ENCODE assay signal across 1 cellular context in the genomic region with DNA sequence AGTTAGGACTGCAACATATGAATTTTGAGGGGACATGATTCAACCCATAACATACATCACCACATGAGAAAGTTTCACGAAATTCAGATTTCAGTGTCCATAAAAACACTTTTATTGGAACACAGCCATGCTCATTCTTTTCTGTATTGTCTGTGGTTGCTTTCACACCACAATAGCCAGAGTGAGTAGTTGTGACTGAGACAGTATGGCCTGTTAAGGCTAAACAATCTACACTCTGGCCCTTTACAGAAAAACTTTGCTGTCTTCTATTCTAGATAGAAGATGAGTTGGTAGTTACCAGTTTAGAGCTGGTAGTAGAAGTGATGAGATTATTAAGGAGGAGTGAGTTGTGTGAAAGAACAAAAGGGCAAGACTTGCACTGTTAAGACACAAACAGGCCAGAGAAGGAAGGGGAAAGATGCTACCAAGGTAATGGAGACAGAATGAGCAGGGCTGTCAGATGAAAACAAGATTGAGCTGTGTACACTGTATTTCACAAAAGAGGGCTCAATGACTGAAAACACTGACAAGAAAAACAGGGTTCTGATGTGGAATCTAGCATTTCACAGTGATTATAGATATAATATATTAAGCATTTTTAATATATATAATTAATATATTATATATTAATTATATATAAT.
TF ChIP-seq lines count a peak whose summit lies in the region.

No MANE protein-coding gene starts in this region.

TF ChIP-seq in H1, 55 proteins besides CTCF, POLR2A, EP300 and RAD21:
- no peak for TF ChIP-seq TEAD4 (IDR thresholded peaks at IDR 0.05; ENCODE audit: low read depth, low read length)
- no peak for TF ChIP-seq TAF1 (IDR thresholded peaks at IDR 0.05; ENCODE audit: low read depth, low read length)
- TF ChIP-seq, protein P1, sequence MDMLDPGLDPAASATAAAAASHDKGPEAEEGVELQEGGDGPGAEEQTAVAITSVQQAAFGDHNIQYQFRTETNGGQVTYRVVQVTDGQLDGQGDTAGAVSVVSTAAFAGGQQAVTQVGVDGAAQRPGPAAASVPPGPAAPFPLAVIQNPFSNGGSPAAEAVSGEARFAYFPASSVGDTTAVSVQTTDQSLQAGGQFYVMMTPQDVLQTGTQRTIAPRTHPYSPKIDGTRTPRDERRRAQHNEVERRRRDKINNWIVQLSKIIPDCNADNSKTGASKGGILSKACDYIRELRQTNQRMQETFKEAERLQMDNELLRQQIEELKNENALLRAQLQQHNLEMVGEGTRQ (IDR thresholded peaks at IDR 0.05; ENCODE audit: low read length) = no peak
- TF ChIP-seq ASH2L (IDR thresholded peaks at IDR 0.05; ENCODE audit: low read length) = no peak
- TF ChIP-seq JUN (IDR thresholded peaks at IDR 0.05; ENCODE audit: low read depth, low read length) = no peak
- TF ChIP-seq HDAC6 (IDR thresholded peaks at IDR 0.05; ENCODE audit: low read depth, low read length) = no peak
- no peak for TF ChIP-seq POU5F1 (IDR thresholded peaks at IDR 0.05; ENCODE audit: low read depth, low read length)
- no peak for TF ChIP-seq SIRT6 (IDR thresholded peaks at IDR 0.05; ENCODE audit: low read length)
- no peak for TF ChIP-seq EZH2 (IDR thresholded peaks at IDR 0.05; ENCODE audit: low read depth, low read length, severe bottlenecking)
- TF ChIP-seq RNF2 (IDR thresholded peaks at IDR 0.05; ENCODE audit: borderline replicate concordance, low read depth, low read length, missing control alignments, poor library complexity, severe bottlenecking) = no peak
